In genomic region chr5:158123595-158123994, GRCh38 we compare ENCODE assay signal across 12 cellular contexts.
DNase-seq lines count a peak whose midpoint lies in the region; ATAC-seq and TF ChIP-seq lines count a peak whose summit lies in the region.
"Had no signal": no experiment of that assay in that cellular context is flagged by ENCODE, and none has a peak within 500 bp of the region (broad histone marks: within the 10 kb centered on the region; RNA-seq: fewer than 3 reads in every experiment).

No MANE protein-coding gene starts in this region.

- H3K27ac Mint-ChIP-seq in naive B cell = peak overlapping the region in 2 of 6 donors; percentile 10 to 53
- H3K27ac Mint-ChIP-seq: CD4-positive, alpha-beta memory T cell had no signal

- H3K9me3 ChIP-seq in Karpas-422 (ENCODE audit: low read length) = no peaks in the 10 kb centered on the region
- no peaks in the 10 kb centered on the region for H3K9me3 ChIP-seq in OCI-LY7 (ENCODE audit: low read length)
- H3K9me3 ChIP-seq: BE2C had no signal

- H3K79me2 ChIP-seq in Karpas-422 (ENCODE audit: low read length) (no peaks in the 10 kb centered on the region), OCI-LY7 (ENCODE audit: insufficient read depth, low read depth, low read length) (no peaks in the 10 kb centered on the region)

- H3K9ac ChIP-seq in Karpas-422 (ENCODE audit: low read length) = no peak overlapping the region

- CTCF ChIA-PET in OCI-LY7 (lab: Charles Lee; ENCODE audit: unreplicated experiment) = no interaction called here

- no peak overlapping the region for H2AFZ ChIP-seq in Karpas-422 (ENCODE audit: low read length)
- H2AFZ ChIP-seq in OCI-LY7 (ENCODE audit: low read length) = no peak overlapping the region

- BruUV-seq in OCI-LY7 (replicated peaks; lab: Mats Ljungman, UMichigan) = no TSS peak

- no peak for TF ChIP-seq CTCF in OCI-LY7 (conservative IDR thresholded peaks at IDR 0.05; ENCODE audit: low read length)

- H3K4me2 ChIP-seq in Karpas-422 (ENCODE audit: low read depth, low read length, poor library complexity, severe bottlenecking) (no peak overlapping the region), OCI-LY7 (ENCODE audit: low read length) (no peak overlapping the region)

- no peaks in the 10 kb centered on the region for H3K27me3 ChIP-seq in Karpas-422 (ENCODE audit: low read length)
- H3K27me3 ChIP-seq: BE2C had no signal

- peaks cover 0 to 9% (median 4%) of the 10 kb centered on the region in 3 donors for H3K27me3 Mint-ChIP-seq in naive B cell

- POLR2A ChIA-PET in OCI-LY7 (lab: Charles Lee) = no interaction called here

- DNase-seq in Karpas-422 (peak; percentile 50), OCI-LY7 (ENCODE audit: low spot score) (peak; percentile 12), naive B cell (peak; percentile 1), EL (no peak), NCI-H226 (no peak)
- DNase-seq: BE2C; CD4-positive, alpha-beta memory T cell; DMS79 had no signal

- H3K27ac ChIP-seq in Karpas-422 (ENCODE audit: low read length) (no peak overlapping the region), OCI-LY7 (ENCODE audit: low read depth, low read length, poor library complexity, severe bottlenecking) (no peak overlapping the region)
- H3K27ac ChIP-seq: C4-2B had no signal

- no peak overlapping the region for H3K4me3 Mint-ChIP-seq in naive B cell
- H3K4me3 Mint-ChIP-seq: CD4-positive, alpha-beta memory T cell had no signal

- H3K9me2 ChIP-seq in Karpas-422 (replicated peaks; ENCODE audit: insufficient read depth, low read length) (no peaks in the 10 kb centered on the region), OCI-LY7 (ENCODE audit: insufficient read depth, low read length) (no peaks in the 10 kb centered on the region)

- intact Hi-C loops in OCI-LY7 (cut with micrococcal nuclease; ENCODE audit: unreplicated experiment) = no loop called here

- no peaks in the 10 kb centered on the region for H3K4me1 ChIP-seq in Karpas-422 (ENCODE audit: low read length)
- no peaks in the 10 kb centered on the region for H3K4me1 ChIP-seq in OCI-LY7 (ENCODE audit: insufficient read depth, low read length, poor library complexity, severe bottlenecking)
- H3K4me1 ChIP-seq: BE2C had no signal

- H3K36me3 Mint-ChIP-seq in naive B cell = no peaks in the 10 kb centered on the region
- H3K36me3 Mint-ChIP-seq: CD4-positive, alpha-beta memory T cell had no signal

- ATAC-seq in naive B cell (ENCODE audit: low read depth in 2 of 2) (peak; percentile 64 to 90), HG02840 (IDR thresholded peaks at IDR 0.05; ENCODE audit: low FRiP score, unreplicated experiment) (no peak), GM19351 (IDR thresholded peaks at IDR 0.05; ENCODE audit: unreplicated experiment) (no peak)
- ATAC-seq: HCT116 had no signal

- H3K9me3 Mint-ChIP-seq in naive B cell = peaks cover 0 to 2% (median 0%) of the 10 kb centered on the region in 7 donors
- H3K9me3 Mint-ChIP-seq: CD4-positive, alpha-beta memory T cell had no signal

- H3K4me3 ChIP-seq in Karpas-422 (ENCODE audit: low read length) (no peak overlapping the region), OCI-LY7 (ENCODE audit: low read depth, low read length, poor library complexity, severe bottlenecking) (no peak overlapping the region)

- H4K20me1 ChIP-seq in Karpas-422 (ENCODE audit: insufficient read depth, low read depth, low read length) (no peaks in the 10 kb centered on the region), OCI-LY7 (ENCODE audit: insufficient read depth, low read length) (no peaks in the 10 kb centered on the region)

- H3K36me3 ChIP-seq in Karpas-422 (ENCODE audit: insufficient read depth, low read length) (no peaks in the 10 kb centered on the region), OCI-LY7 (ENCODE audit: insufficient read depth, low read length) (no peaks in the 10 kb centered on the region)
- H3K36me3 ChIP-seq: BE2C had no signal

- H3K4me1 Mint-ChIP-seq in naive B cell = peaks cover 3 to 8% (median 7%) of the 10 kb centered on the region in 3 donors
- H3K4me1 Mint-ChIP-seq: CD4-positive, alpha-beta memory T cell had no signal

Comparison
In these comparisons a context has a peak if more than half of its experiments do, and no peak if none do; other contexts are left out.
1. DNase-seq: peak in Karpas-422 (single experiment), OCI-LY7 (single experiment) and naive B cell (single experiment); none in EL (single experiment) and NCI-H226 (single experiment).
2. ATAC-seq: peak in naive B cell (2 of 2); none in HG02840 (single experiment) and GM19351 (single experiment).